In the genomic region with DNA sequence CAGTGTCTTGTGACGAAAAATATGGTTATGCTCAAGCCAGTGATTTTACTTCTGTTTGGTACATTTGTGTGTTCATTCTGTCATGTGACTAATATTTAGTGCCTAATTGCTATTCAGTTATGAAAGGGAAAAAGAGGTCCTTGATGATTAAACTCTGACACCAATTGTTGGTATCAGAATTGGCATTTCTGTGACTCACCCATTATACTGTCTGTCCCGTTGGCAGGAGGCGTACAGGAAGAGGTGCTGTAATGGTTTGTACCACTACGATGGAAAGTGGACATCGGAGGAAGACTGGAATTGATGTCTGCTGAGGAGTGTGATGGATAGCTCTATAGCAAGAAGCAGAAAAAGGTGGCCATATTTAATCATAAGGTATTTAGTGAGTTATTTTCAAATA, we compare ENCODE assay signal across 33 cellular contexts.
DNase-seq lines count a peak whose midpoint lies in the region; ATAC-seq, FAIRE-seq and TF ChIP-seq lines count a peak whose summit lies in the region.
"Had no signal": no experiment of that assay in that cellular context is flagged by ENCODE, and none has a peak within 500 bp of the region (broad histone marks: within the 10 kb centered on the region; RNA-seq: fewer than 3 reads in every experiment).

No MANE protein-coding gene starts in this region.

- peaks cover 3% of the 10 kb centered on the region for H3K9me3 Mint-ChIP-seq in chondrocyte (ENCODE audit: low read depth)
- no peaks in the 10 kb centered on the region for H3K9me3 Mint-ChIP-seq in naive B cell
- H3K9me3 Mint-ChIP-seq: activated CD4-positive, alpha-beta memory T cell treated with anti-CD3 and anti-CD28 coated beads for 36 hours; activated naive CD4-positive, alpha-beta T cell treated with anti-CD3 and anti-CD28 coated beads, Interleukin-2, amount 50 U/mL, for 24 hours; CD8-positive, alpha-beta T cell; H9 had no signal

- no TSS peak for BruUV-seq in OCI-LY7 (replicated peaks; lab: Mats Ljungman, UMichigan)

- POLR2A ChIA-PET in OCI-LY7 (lab: Charles Lee) = interaction anchor here (0.7 to 3.4 kb wide), 2 partner anchors 10 to 13 kb away, joined by 3 to 10 read pairs; no protein-coding TSS in a partner anchor

- no peaks in the 10 kb centered on the region for H3K9me2 ChIP-seq in OCI-LY7 (ENCODE audit: insufficient read depth, low read length)

- H2AFZ ChIP-seq in OCI-LY7 (ENCODE audit: low read length) = no peak overlapping the region

- no peak overlapping the region for H3K4me2 ChIP-seq in OCI-LY7 (ENCODE audit: low read length)

- peak; percentile 21 for FAIRE-seq in GM18507 (lab: Jason Lieb, UNC)
- FAIRE-seq: kidney, TTC549, urothelium cell line had no signal

- H3K27ac Mint-ChIP-seq in chondrocyte (ENCODE audit: unreplicated experiment) (peak overlapping the region; percentile 45), naive B cell (peak overlapping the region; percentile 21 to 95 (median 87))
- H3K27ac Mint-ChIP-seq: activated CD4-positive, alpha-beta memory T cell treated with anti-CD3 and anti-CD28 coated beads for 36 hours; activated naive CD4-positive, alpha-beta T cell treated with anti-CD3 and anti-CD28 coated beads, Interleukin-2, amount 50 U/mL, for 24 hours; activated T-helper 17 cell treated with anti-CD3 and anti-CD28 coated beads, Interleukin-2, amount 50 U/mL, for 72 hours; CD8-positive, alpha-beta T cell; H9; naive thymus-derived CD4-positive, alpha-beta T cell; T-helper 17 cell had no signal

- no peak overlapping the region for H3K4me3 ChIP-seq in OCI-LY7 (ENCODE audit: low read depth, low read length, poor library complexity, severe bottlenecking)
- H3K4me3 ChIP-seq: cardiac muscle cell, heart right ventricle, stomach had no signal

- H3K4me1 ChIP-seq in OCI-LY7 (ENCODE audit: insufficient read depth, low read length, poor library complexity, severe bottlenecking) = peaks cover 25% of the 10 kb centered on the region

- H3K36me3 ChIP-seq in OCI-LY7 (ENCODE audit: insufficient read depth, low read length) = peaks cover 89% of the 10 kb centered on the region

- H3K4me3 Mint-ChIP-seq in chondrocyte (ENCODE audit: unreplicated experiment) (no peak overlapping the region), naive B cell (no peak overlapping the region)
- H3K4me3 Mint-ChIP-seq: activated CD4-positive, alpha-beta memory T cell treated with anti-CD3 and anti-CD28 coated beads for 36 hours; activated naive CD4-positive, alpha-beta T cell treated with anti-CD3 and anti-CD28 coated beads, Interleukin-2, amount 50 U/mL, for 24 hours; activated T-helper 17 cell treated with anti-CD3 and anti-CD28 coated beads, Interleukin-2, amount 50 U/mL, for 72 hours; CD8-positive, alpha-beta T cell; H9; naive thymus-derived CD4-positive, alpha-beta T cell; T-helper 17 cell had no signal

- H3K79me2 ChIP-seq in OCI-LY7 (ENCODE audit: insufficient read depth, low read depth, low read length) = no peaks in the 10 kb centered on the region

- H3K36me3 Mint-ChIP-seq in chondrocyte (ENCODE audit: low read depth) (peaks cover 26% of the 10 kb centered on the region), naive B cell (peaks cover 30 to 46% of the 10 kb centered on the region in 2 donors)
- H3K36me3 Mint-ChIP-seq: activated CD4-positive, alpha-beta memory T cell treated with anti-CD3 and anti-CD28 coated beads for 36 hours; activated naive CD4-positive, alpha-beta T cell treated with anti-CD3 and anti-CD28 coated beads, Interleukin-2, amount 50 U/mL, for 24 hours; CD8-positive, alpha-beta T cell; naive thymus-derived CD4-positive, alpha-beta T cell had no signal

- DNase-seq in GM18507 (ENCODE audit: extremely low spot score, insufficient read length, low read depth) = no peak
- no peak for DNase-seq in OCI-LY7 (ENCODE audit: low spot score)
- DNase-seq in chondrocyte (ENCODE audit: low spot score) = no peak
- DNase-seq in naive B cell = no peak
- no peak for DNase-seq in NCI-H1436 (lab: John Stamatoyannopoulos, UW)
- no peak for DNase-seq in cardiac septum (ENCODE audit: low spot score)
- DNase-seq: activated CD4-positive, alpha-beta memory T cell treated with anti-CD3 and anti-CD28 coated beads for 36 hours; activated CD8-positive, alpha-beta memory T cell treated with anti-CD3 and anti-CD28 coated beads, Interleukin-2, amount 50 U/mL, for 48 hours; CD8-positive, alpha-beta T cell; cortex of kidney; EL; foreskin melanocyte; H9; heart right ventricle; Karpas-422; kidney; midbrain; naive thymus-derived CD4-positive, alpha-beta T cell; NCI-H1417 treated with DMSO at 0.1 percent for 48 hours; NCI-H2081 treated with DMSO at 0.1 percent for 48 hours; NCI-H774; right cardiac atrium; stimulated activated CD4-positive, alpha-beta T cell treated with anti-CD3 and anti-CD28 coated beads, Interleukin-1b, Interleukin-23, amount 100 ng/mL, for 48 hours; stomach; T-helper 17 cell had no signal

- no peaks in the 10 kb centered on the region for H3K9me3 ChIP-seq in OCI-LY7 (ENCODE audit: low read length)
- H3K9me3 ChIP-seq: heart right ventricle, stomach had no signal

- intact Hi-C loops in OCI-LY7 (cut with micrococcal nuclease; ENCODE audit: unreplicated experiment) (loop anchor here (2.0 kb wide), 1 partner anchor 51 kb away; no protein-coding TSS in a partner anchor), cardiac septum (cut with DNase I) (no loop called here)

- no peak for TF ChIP-seq CTCF in OCI-LY7 (conservative IDR thresholded peaks at IDR 0.05; ENCODE audit: low read length)
- no peak for TF ChIP-seq CTCF in chondrocyte (IDR thresholded peaks at IDR 0.05)

- CTCF ChIA-PET in OCI-LY7 (lab: Charles Lee; ENCODE audit: unreplicated experiment) = no interaction called here

- H3K4me1 Mint-ChIP-seq in chondrocyte (ENCODE audit: low read depth) (peaks cover 39% of the 10 kb centered on the region), naive B cell (peaks cover 49 to 58% (median 58%) of the 10 kb centered on the region in 3 donors)
- H3K4me1 Mint-ChIP-seq: activated naive CD4-positive, alpha-beta T cell treated with anti-CD3 and anti-CD28 coated beads, Interleukin-2, amount 50 U/mL, for 24 hours; activated T-helper 17 cell treated with anti-CD3 and anti-CD28 coated beads, Interleukin-2, amount 50 U/mL, for 72 hours; T-helper 17 cell had no signal

- ATAC-seq in naive B cell (ENCODE audit: low read depth in 2 of 2) (no peak), GM18870 (IDR thresholded peaks at IDR 0.05; ENCODE audit: unreplicated experiment) (no peak)
- ATAC-seq: activated CD4-positive, CD25-positive, alpha-beta regulatory T cell treated with anti-CD3 and anti-CD28 coated beads, Interleukin-2, amount 50 U/mL, for 24 hours; activated T-helper 17 cell treated with anti-CD3 and anti-CD28 coated beads, Interleukin-2, amount 50 U/mL, for 72 hours; CD8-positive, alpha-beta T cell; heart right ventricle; naive thymus-derived CD4-positive, alpha-beta T cell; right cardiac atrium; T-helper 17 cell had no signal

- H3K27me3 Mint-ChIP-seq in chondrocyte (ENCODE audit: low read depth) = no peaks in the 10 kb centered on the region
- no peaks in the 10 kb centered on the region for H3K27me3 Mint-ChIP-seq in naive B cell
- H3K27me3 Mint-ChIP-seq: activated CD4-positive, alpha-beta memory T cell treated with anti-CD3 and anti-CD28 coated beads for 36 hours; activated naive CD4-positive, alpha-beta T cell treated with anti-CD3 and anti-CD28 coated beads, Interleukin-2, amount 50 U/mL, for 24 hours; activated T-helper 17 cell treated with anti-CD3 and anti-CD28 coated beads, Interleukin-2, amount 50 U/mL, for 72 hours; T-helper 17 cell had no signal

- no peaks in the 10 kb centered on the region for H4K20me1 ChIP-seq in OCI-LY7 (ENCODE audit: insufficient read depth, low read length)

- H3K27ac ChIP-seq in OCI-LY7 (ENCODE audit: low read depth, low read length, poor library complexity, severe bottlenecking) = peak overlapping the region; percentile 81
- H3K27ac ChIP-seq: cardiac muscle cell, HL-60 had no signal
